Comparison of ENCODE assay signal across 8 cellular contexts in the genomic region with DNA sequence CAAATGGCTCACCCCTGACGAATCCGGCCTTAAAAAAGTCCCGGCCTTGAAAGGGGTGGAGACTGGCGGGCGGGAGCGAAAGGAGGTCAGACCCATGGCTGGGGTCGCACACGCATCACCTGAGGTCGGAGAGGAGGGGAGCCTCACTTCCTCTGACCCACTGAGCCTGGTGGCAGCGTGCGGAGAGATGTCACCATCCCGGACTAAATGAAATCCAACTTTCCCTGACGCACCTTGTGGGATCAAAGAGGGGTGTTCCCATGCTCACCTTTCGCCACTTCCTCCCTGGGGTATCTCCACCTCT. TPM values are rescaled to one million over a fixed set of nuclear protein-coding genes. Genes with fewer than 3 reads are reported as not detected.
DNase-seq lines count a peak whose midpoint lies in the region; FAIRE-seq and TF ChIP-seq lines count a peak whose summit lies in the region.

No MANE protein-coding gene starts in this region.

- H3K9ac ChIP-seq in mucosa of rectum (ENCODE audit: low read depth in 1 of 2, low read length in 2 of 2) = peak overlapping the region; percentile 76

- DNase-seq in BE2C (no peak), bronchial epithelial cell (ENCODE audit: low read depth) (peak; percentile 73), iPS-NIHi11 (ENCODE audit: low spot score) (no peak), HuH-7 (ENCODE audit: low spot score) (no peak), GDM1 (lab: John Stamatoyannopoulos, UW) (no peak), SIG-M5 (lab: John Stamatoyannopoulos, UW) (no peak)

- TF ChIP-seq CTCF in BE2C (IDR thresholded peaks at IDR 0.05; ENCODE audit: low read depth, low read length) (no peak), bronchial epithelial cell (IDR thresholded peaks at IDR 0.05; ENCODE audit: insufficient read depth, low read length, severe bottlenecking) (no peak)

- H3K36me3 ChIP-seq in BE2C (peaks cover 5% of the 10 kb centered on the region), KOPT-K1 (ENCODE audit: insufficient read depth, low read length) (peaks cover 21% of the 10 kb centered on the region; the same call in 1 of the 2 replicates), bronchial epithelial cell (ENCODE audit: control insufficient read depth, insufficient read depth, low read length) (peaks cover 3% of the 10 kb centered on the region), mucosa of rectum (ENCODE audit: control insufficient read depth in 2 of 2, insufficient read depth in 2 of 2, low read length in 2 of 2) (no peaks in the 10 kb centered on the region)

- H3K9me3 ChIP-seq in BE2C (no peaks in the 10 kb centered on the region), KOPT-K1 (ENCODE audit: insufficient read depth, low read length, poor library complexity, severe bottlenecking) (no peaks in the 10 kb centered on the region), mucosa of rectum (ENCODE audit: control insufficient read depth in 2 of 2, low read length in 2 of 2) (no peaks in the 10 kb centered on the region)

- no peaks in the 10 kb centered on the region for H3K4me1 ChIP-seq in BE2C
- peaks cover 6 to 16% of the 10 kb centered on the region in 2 donors for H3K4me1 ChIP-seq in mucosa of rectum (ENCODE audit: control insufficient read depth in 2 of 2, insufficient read depth in 2 of 2, low read length in 2 of 2)

- H3K27me3 ChIP-seq in BE2C (0 out of 2 replicates have a peak, but pooled peaks cover 2% of the 10 kb centered on the region), bronchial epithelial cell (ENCODE audit: control insufficient read depth, insufficient read depth, low read length) (no peaks in the 10 kb centered on the region), mucosa of rectum (ENCODE audit: control insufficient read depth in 2 of 2, insufficient read depth in 2 of 2, low read length in 2 of 2) (no peaks in the 10 kb centered on the region)

- H3K27ac ChIP-seq in KOPT-K1 (ENCODE audit: low read depth, low read length, poor library complexity, severe bottlenecking) = peak overlapping the region; percentile 70
- H3K27ac ChIP-seq in mucosa of rectum (ENCODE audit: low read depth in 2 of 2, low read length in 2 of 2) = peak overlapping the region in 1 of 2 donors; percentile 65

- FAIRE-seq in bronchial epithelial cell (lab: Jason Lieb, UNC) = no peak

- H3K4me3 ChIP-seq in BE2C (ENCODE audit: low read depth, low read length) = peak overlapping the region; percentile 81
- H3K4me3 ChIP-seq in bronchial epithelial cell (ENCODE audit: low read depth, low read length) = peak overlapping the region; percentile 84
- peak overlapping the region; percentile 78 to 83 for H3K4me3 ChIP-seq in mucosa of rectum (ENCODE audit: low read length in 2 of 2)

RNA-seq across cellular contexts. Expression of gene SLC41A1, which starts 0.7 kb away (rescaled TPM):
- 13.4 TPM for polyA plus RNA-seq in BE2C (2012; ENCODE audit: insufficient read depth, insufficient read length, low read depth)
- 6.6 and 8.6 TPM in 2 replicates for total RNA-seq in bronchial epithelial cell

RNA-seq across cellular contexts. Expression of gene PM20D1, which starts 36.2 kb away (rescaled TPM):
- polyA plus RNA-seq in BE2C (2012; ENCODE audit: insufficient read depth, insufficient read length, low read depth) = 0.49 TPM
- total RNA-seq in bronchial epithelial cell = not detected in 2 replicates

RNA-seq across cellular contexts. Expression of gene RAB29, which starts 38.4 kb away (rescaled TPM):
- polyA plus RNA-seq in BE2C (2012; ENCODE audit: insufficient read depth, insufficient read length, low read depth) = 11.6 TPM
- total RNA-seq in bronchial epithelial cell = 14.3 and 18.7 TPM in 2 replicates
